In the genomic region with DNA sequence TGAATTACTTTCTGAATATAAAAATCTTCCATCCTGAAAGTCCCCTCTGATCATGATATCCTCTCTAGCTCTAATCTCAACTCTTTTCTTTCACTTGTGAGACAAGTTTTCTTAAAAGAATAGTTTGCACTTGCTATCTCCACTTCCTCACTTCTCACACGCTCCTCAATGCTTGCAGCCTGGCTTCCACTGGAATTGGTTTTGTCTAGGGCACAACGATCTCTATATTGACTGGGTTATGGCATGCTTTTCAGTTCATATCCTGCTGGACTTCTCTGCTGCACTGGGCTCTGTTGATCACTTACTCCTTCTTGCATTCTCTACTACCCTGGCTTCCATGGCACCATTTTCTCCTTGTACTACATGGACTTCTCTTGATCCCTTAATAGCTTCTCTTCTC, we compare ENCODE assay signal across 23 cellular contexts. TPM values are rescaled to one million over a fixed set of nuclear protein-coding genes. Genes with fewer than 3 reads are reported as not detected.
DNase-seq lines count a peak whose midpoint lies in the region; ATAC-seq, FAIRE-seq and TF ChIP-seq lines count a peak whose summit lies in the region.
"Had no signal": no experiment of that assay in that cellular context is flagged by ENCODE, and none has a peak within 500 bp of the region (broad histone marks: within the 10 kb centered on the region; RNA-seq: fewer than 3 reads in every experiment).

No MANE protein-coding gene starts in this region.

- H2AK5ac ChIP-seq in mesenchymal stem cell (ENCODE audit: low read length, severe bottlenecking), result no peak overlapping the region

- H2BK5ac ChIP-seq in mesenchymal stem cell (ENCODE audit: low read depth, low read length, poor library complexity, severe bottlenecking), result no peak overlapping the region

- H3K27me3 ChIP-seq in MM.1S (replicated peaks; ENCODE audit: insufficient read depth, low read length) (no peaks in the 10 kb centered on the region), mesenchymal stem cell (ENCODE audit: control insufficient read depth in 1 of 2, insufficient read depth in 1 of 2, low read length in 2 of 2) (peaks cover 0 to 43% of the 10 kb centered on the region in 2 experiments), small intestine (ENCODE audit: control insufficient read depth in 2 of 2, insufficient read depth in 2 of 2, low read length in 2 of 2) (no peaks in the 10 kb centered on the region), foreskin keratinocyte (no peaks in the 10 kb centered on the region)
- H3K27me3 ChIP-seq: adrenal gland, right lobe of liver, tibial nerve had no signal

- no peaks in the 10 kb centered on the region for H3K9me2 ChIP-seq in MM.1S (replicated peaks; ENCODE audit: insufficient read depth, low read length)

- no peak overlapping the region for H4K91ac ChIP-seq in mesenchymal stem cell (ENCODE audit: low read length)

- 95% methylated on average over 2 of the region's 2 CpGs for WGBS in mesenchymal stem cell
- WGBS in small intestine, 3 donors, result 81 to 86% (median 82%) methylated on average over 2 of the region's 2 CpGs

- H3K9me3 ChIP-seq in MM.1S (replicated peaks; ENCODE audit: insufficient read depth, low read length), result no peaks in the 10 kb centered on the region
- H3K9me3 ChIP-seq in mesenchymal stem cell (ENCODE audit: control insufficient read depth, low read length), result no peaks in the 10 kb centered on the region
- no peaks in the 10 kb centered on the region for H3K9me3 ChIP-seq in small intestine (ENCODE audit: control insufficient read depth, low read depth)
- H3K9me3 ChIP-seq: adrenal gland, right lobe of liver, tibial nerve had no signal

- peaks cover 1% of the 10 kb centered on the region for H3K9me3 Mint-ChIP-seq in glutamatergic neuron (ENCODE audit: unreplicated experiment)
- H3K9me3 Mint-ChIP-seq: dendritic cell treated with granulocyte-macrophage colony-stimulating factor and Interleukin-4, amounts not matched to agents 40 ng/mL and 50 ng/mL, for 4 days; memory B cell; naive thymus-derived CD8-positive, alpha-beta T cell had no signal

- no peak overlapping the region for H3K23ac ChIP-seq in mesenchymal stem cell (ENCODE audit: low read length in 2 of 2)

- H3K14ac ChIP-seq in mesenchymal stem cell (ENCODE audit: low read length in 2 of 2), result no peak overlapping the region

- no peak overlapping the region for H4K8ac ChIP-seq in mesenchymal stem cell (ENCODE audit: low read length)

- H3K4me2 ChIP-seq in MM.1S (ENCODE audit: low read depth, low read length) (peak overlapping the region; percentile 54; the same call in 1 of the 2 replicates), mesenchymal stem cell (ENCODE audit: low read length, poor library complexity, severe bottlenecking) (no peak overlapping the region)

- H3K4ac ChIP-seq in mesenchymal stem cell (ENCODE audit: low read depth in 1 of 2, low read length in 2 of 2), result peak overlapping the region in 1 of 2 experiments; percentile 53

- no peak overlapping the region for H3K18ac ChIP-seq in mesenchymal stem cell (ENCODE audit: low read depth in 1 of 2, low read length in 2 of 2)

- no peak overlapping the region for H2BK12ac ChIP-seq in mesenchymal stem cell (ENCODE audit: low read length in 2 of 2)

- no peak overlapping the region for H2BK120ac ChIP-seq in mesenchymal stem cell (ENCODE audit: low read depth, low read length)

- DNase-seq in GM12864 (ENCODE audit: low read depth) (no peak), MM.1S (no peak), mesenchymal stem cell (no peak), small intestine (no peak), glutamatergic neuron (no peak), foreskin keratinocyte (no peak)
- DNase-seq: activated gamma-delta T cell treated with Interleukin-2 at 50 U/mL for 16 hours; adrenal gland; DMS79; foreskin fibroblast; kidney; naive thymus-derived CD8-positive, alpha-beta T cell; NCI-H1105 treated with DMSO at 0.1 percent for 48 hours; NCI-H510A; right lobe of liver; stimulated activated naive CD8-positive, alpha-beta T cell treated with anti-CD3 and anti-CD28 coated beads, Interleukin-15, Interleukin-2, amounts not matched to agents 100 U/mL and 50 U/mL, for 24 hours; T-helper 1 cell had no signal

- H3K4me1 ChIP-seq in MM.1S (ENCODE audit: low read length), result peaks cover 23% of the 10 kb centered on the region
- H3K4me1 ChIP-seq in mesenchymal stem cell (ENCODE audit: control insufficient read depth, insufficient read depth, low read depth, low read length), result no peaks in the 10 kb centered on the region
- H3K4me1 ChIP-seq in small intestine (ENCODE audit: control insufficient read depth in 2 of 2, insufficient read depth in 1 of 2, low read depth in 1 of 2, low read length in 1 of 2), result no peaks in the 10 kb centered on the region
- H3K4me1 ChIP-seq in foreskin keratinocyte, result peaks cover 16% of the 10 kb centered on the region
- H3K4me1 ChIP-seq: adrenal gland, parathyroid adenoma, right lobe of liver had no signal

- peaks cover 8% of the 10 kb centered on the region; the same call in 1 of the 2 replicates for H3F3A ChIP-seq in MM.1S (ENCODE audit: insufficient read depth, low read length)

- H3K9ac ChIP-seq in MM.1S (ENCODE audit: low read length), result no peak overlapping the region
- peak overlapping the region; percentile 42 for H3K9ac ChIP-seq in mesenchymal stem cell (ENCODE audit: low read length)
- H3K9ac ChIP-seq: parathyroid adenoma had no signal

- no peak overlapping the region for H3K27ac Mint-ChIP-seq in glutamatergic neuron (ENCODE audit: unreplicated experiment)
- H3K27ac Mint-ChIP-seq: dendritic cell treated with granulocyte-macrophage colony-stimulating factor and Interleukin-4, amounts not matched to agents 40 ng/mL and 50 ng/mL, for 4 days; memory B cell; naive thymus-derived CD8-positive, alpha-beta T cell had no signal

- no peaks in the 10 kb centered on the region for H3K4me1 Mint-ChIP-seq in glutamatergic neuron (ENCODE audit: low read depth, unreplicated experiment)

- H3K27me3 Mint-ChIP-seq in glutamatergic neuron (ENCODE audit: unreplicated experiment), result peaks cover 10% of the 10 kb centered on the region
- H3K27me3 Mint-ChIP-seq: memory B cell had no signal

- H3K36me3 Mint-ChIP-seq in glutamatergic neuron (ENCODE audit: unreplicated experiment), result peaks cover 5% of the 10 kb centered on the region
- H3K36me3 Mint-ChIP-seq: naive thymus-derived CD8-positive, alpha-beta T cell had no signal

- TF ChIP-seq CTCF in GM12864 (IDR thresholded peaks at IDR 0.05; ENCODE audit: low read depth, low read length, missing control alignments) (no peak), MM.1S (IDR thresholded peaks at IDR 0.05; ENCODE audit: low read length) (no peak), glutamatergic neuron (IDR thresholded peaks at IDR 0.05; ENCODE audit: partially characterized antibody, unreplicated experiment) (no peak), foreskin keratinocyte (conservative IDR thresholded peaks at IDR 0.05) (no peak)

- ATAC-seq in foreskin keratinocyte, result no peak

- H3K79me2 ChIP-seq in MM.1S (ENCODE audit: low read length), result no peaks in the 10 kb centered on the region
- H3K79me2 ChIP-seq: parathyroid adenoma had no signal

- no peaks in the 10 kb centered on the region for H3K79me1 ChIP-seq in mesenchymal stem cell (replicated peaks; ENCODE audit: low read length, poor library complexity, severe bottlenecking)

- no peak overlapping the region for H2BK15ac ChIP-seq in mesenchymal stem cell (ENCODE audit: low read depth, poor library complexity, severe bottlenecking)

- no peak for FAIRE-seq in small intestine (lab: Jason Lieb, UNC)
- FAIRE-seq: kidney had no signal

- H3K4me3 ChIP-seq in GM12864 (ENCODE audit: low read depth, low read length) (peak overlapping the region; percentile 79), MM.1S (ENCODE audit: low read length) (no peak overlapping the region), mesenchymal stem cell (ENCODE audit: insufficient read depth in 1 of 2, low read depth in 1 of 2, low read length in 2 of 2) (no peak overlapping the region), small intestine (ENCODE audit: low read depth in 1 of 2, low read length in 2 of 2) (no peak overlapping the region)
- H3K4me3 ChIP-seq: adrenal gland, right lobe of liver, tibial nerve had no signal

- H3K4me3 Mint-ChIP-seq in glutamatergic neuron (ENCODE audit: unreplicated experiment), result no peak overlapping the region
- H3K4me3 Mint-ChIP-seq: dendritic cell treated with granulocyte-macrophage colony-stimulating factor and Interleukin-4, amounts not matched to agents 40 ng/mL and 50 ng/mL, for 4 days; memory B cell; naive thymus-derived CD8-positive, alpha-beta T cell had no signal

- no peak overlapping the region; the same call in 1 of the 2 replicates for H2AFZ ChIP-seq in MM.1S (ENCODE audit: low read length)
- no peak overlapping the region for H2AFZ ChIP-seq in mesenchymal stem cell (ENCODE audit: low read depth, low read length)
- H2AFZ ChIP-seq: parathyroid adenoma had no signal

- H4K20me1 ChIP-seq in MM.1S (ENCODE audit: insufficient read depth, low read length), result no peaks in the 10 kb centered on the region

- no peaks in the 10 kb centered on the region for H3K36me3 ChIP-seq in MM.1S (replicated peaks; ENCODE audit: insufficient read depth, low read length)
- H3K36me3 ChIP-seq in mesenchymal stem cell (ENCODE audit: control insufficient read depth in 1 of 2, insufficient read depth in 2 of 2, low read depth in 1 of 2, low read length in 2 of 2), result no peaks in the 10 kb centered on the region
- no peaks in the 10 kb centered on the region for H3K36me3 ChIP-seq in small intestine (ENCODE audit: control insufficient read depth in 2 of 2, insufficient read depth in 2 of 2, low read length in 2 of 2)
- H3K36me3 ChIP-seq: adrenal gland, right lobe of liver, tibial nerve had no signal

- peak overlapping the region; percentile 70; the same call in 1 of the 2 replicates for H3K27ac ChIP-seq in MM.1S (ENCODE audit: low read length)
- no peak overlapping the region for H3K27ac ChIP-seq in mesenchymal stem cell (ENCODE audit: low read length, poor library complexity, severe bottlenecking)
- H3K27ac ChIP-seq in small intestine (ENCODE audit: low read depth in 1 of 2, low read length in 1 of 2), result no peak overlapping the region
- no peak overlapping the region for H3K27ac ChIP-seq in foreskin keratinocyte
- H3K27ac ChIP-seq: parathyroid adenoma, right lobe of liver had no signal

RNA-seq across cellular contexts. Expression of a gene that starts 0.5 kb away (rescaled TPM):
- 0.41 TPM for polyA plus RNA-seq in mesenchymal stem cell (2013, experiment 1 of 2)
- 0.27 TPM for polyA plus RNA-seq in mesenchymal stem cell (2013, experiment 2 of 2)
- polyA plus RNA-seq in small intestine (1 to 10 TPM in 1 of 3 donors, not detected in 2; 1.4 TPM), foreskin keratinocyte (0.45 and 0.77 TPM in 2 replicates)
- total RNA-seq in glutamatergic neuron (ENCODE audit: unreplicated experiment) (0.39 TPM), foreskin keratinocyte (0.53 and 0.58 TPM in 2 replicates)
- total RNA-seq: H4, LHCN-M2 had no signal

RNA-seq across cellular contexts. Expression of a gene that starts 13.8 kb away (rescaled TPM):
- polyA plus RNA-seq in mesenchymal stem cell (2013, experiment 1 of 2), result 1.5 TPM
- polyA plus RNA-seq in mesenchymal stem cell (2013, experiment 2 of 2), result 1.5 TPM
- polyA plus RNA-seq in small intestine (under 1 TPM in 1 of 3 donors, not detected in 2; 0.34 TPM), foreskin keratinocyte (0.72 and 0.87 TPM in 2 replicates)
- total RNA-seq in glutamatergic neuron (ENCODE audit: unreplicated experiment) (0.34 TPM), foreskin keratinocyte (0.51 and 0.92 TPM in 2 replicates)

RNA-seq across cellular contexts. Expression of a gene that starts 42.1 kb away (rescaled TPM):
- 30.5 TPM for polyA plus RNA-seq in mesenchymal stem cell (2013, experiment 1 of 2)
- 31.0 TPM for polyA plus RNA-seq in mesenchymal stem cell (2013, experiment 2 of 2)
- 10 to 100 TPM in 2 of 3 donors, 1 to 10 TPM in 1; 9.4 to 22.4 (median 22.2) TPM for polyA plus RNA-seq in small intestine
- 48.4 TPM for total RNA-seq in glutamatergic neuron (ENCODE audit: unreplicated experiment)
- total RNA-seq in foreskin keratinocyte, result 31.9 and 32.0 TPM in 2 replicates
- 27.1 and 30.0 TPM in 2 replicates for polyA plus RNA-seq in foreskin keratinocyte

RNA-seq across cellular contexts. Expression of a gene that starts 44.6 kb away (rescaled TPM):
- not detected for polyA plus RNA-seq in mesenchymal stem cell (2013, experiment 1 of 2)
- polyA plus RNA-seq in mesenchymal stem cell (2013, experiment 2 of 2), result not detected
- polyA plus RNA-seq in small intestine (10 to 100 TPM in 1 of 3 donors, under 1 TPM in 1, not detected in 1; 0.54 to 12.3 TPM), foreskin keratinocyte (not detected in 2 replicates)
- total RNA-seq in glutamatergic neuron (ENCODE audit: unreplicated experiment) (not detected), foreskin keratinocyte (not detected in 2 replicates)
- total RNA-seq: H4, LHCN-M2 had no signal

RNA-seq across cellular contexts. Expression of a gene that starts 58.6 kb away (rescaled TPM):
- polyA plus RNA-seq in mesenchymal stem cell (2013, experiment 1 of 2), result 19.4 TPM
- 19.9 TPM for polyA plus RNA-seq in mesenchymal stem cell (2013, experiment 2 of 2)
- polyA plus RNA-seq in small intestine (1 to 10 TPM; 2.7 to 9.1 (median 3.0) TPM), foreskin keratinocyte (8.3 and 10.8 TPM in 2 replicates)
- total RNA-seq in glutamatergic neuron (ENCODE audit: unreplicated experiment) (29.3 TPM), foreskin keratinocyte (16.1 and 16.8 TPM in 2 replicates)
